Comparison of ENCODE assay signal across 9 cellular contexts in genomic region chr18:32770651-32771168, GRCh38. TPM values are rescaled to one million over a fixed set of nuclear protein-coding genes. Genes with fewer than 3 reads are reported as not detected.
DNase-seq lines count a peak whose midpoint lies in the region; ATAC-seq, FAIRE-seq and TF ChIP-seq lines count a peak whose summit lies in the region.
"Had no signal": no experiment of that assay in that cellular context is flagged by ENCODE, and none has a peak within 500 bp of the region (broad histone marks: within the 10 kb centered on the region; RNA-seq: fewer than 3 reads in every experiment).

No MANE protein-coding gene starts in this region.

- H2AFZ ChIP-seq in HepG2 (ENCODE audit: low read length) = no peak overlapping the region

- H3K27me3 Mint-ChIP-seq in activated naive CD8-positive, alpha-beta T cell treated with anti-CD3 and anti-CD28 coated beads for 36 hours = peaks cover 66% of the 10 kb centered on the region
- peaks cover 49% of the 10 kb centered on the region for H3K27me3 Mint-ChIP-seq in stimulated activated naive CD8-positive, alpha-beta T cell treated with anti-CD3 and anti-CD28 coated beads, Interleukin-15, Interleukin-2, amounts not matched to agents 100 ng/mL and 50 ng/mL, for 24 hours

- H3K36me3 ChIP-seq in HUES48 (ENCODE audit: control insufficient read depth, insufficient read depth, low read length) = no peaks in the 10 kb centered on the region
- H3K36me3 ChIP-seq in HepG2 (replicated peaks in 1 of 2; ENCODE audit: control insufficient read depth in 1 of 2, insufficient read depth in 2 of 2, low read length in 2 of 2) = no peaks in the 10 kb centered on the region

- POLR2A ChIA-PET in HepG2 (lab: Yijun Ruan, JAX) = interaction anchor here (0.8 to 7.7 kb wide), 5 partner anchors 9 to 39 kb away, joined by 3 to 136 read pairs (median 5); no protein-coding TSS in a partner anchor

- H3K4me2 ChIP-seq in HepG2 (ENCODE audit: low read depth, low read length) = peak overlapping the region; percentile 63

- H3K4me3 ChIP-seq in HUES48 (ENCODE audit: low read depth, low read length) (peak overlapping the region; percentile 62), HepG2 (replicated peaks in 1 of 3; ENCODE audit: insufficient read depth in 1 of 3, low read depth in 2 of 3, low read length in 3 of 3) (peak overlapping the region; percentile 88 to 93 (median 93))

- CTCF ChIA-PET in HepG2 (lab: Yijun Ruan, JAX; ENCODE audit: low intra/inter-chr PET ratio, low total read pairs) = no interaction called here

- no peak for DNase-seq in activated naive CD8-positive, alpha-beta T cell treated with anti-CD3 and anti-CD28 coated beads for 36 hours
- DNase-seq in HepG2 (ENCODE audit: low spot score) (no peak), iPS-NIHi7 (ENCODE audit: extremely low spot score) (no peak), G401 (ENCODE audit: low spot score) (no peak)

- in situ Hi-C loops in HepG2 (cut with HindIII; ENCODE audit: extremely low pct_ligation_motif_present, low pct_unique_long_range_greater_than_20kb) = no loop called here
- in situ Hi-C loops in G401 (cut with HindIII; ENCODE audit: low sequenced_read_pairs) = no loop called here

- TF ChIP-seq POLR2A in HepG2 (IDR thresholded peaks at IDR 0.05; ENCODE audit: insufficient read depth in 1 of 2, low read depth in 2 of 2, low read length in 2 of 2) = 0 out of 4 replicates have a peak, but pooled peaks of 1 of the 2 experiments have one; percentile 18

- H3K36me3 Mint-ChIP-seq in activated naive CD8-positive, alpha-beta T cell treated with anti-CD3 and anti-CD28 coated beads for 36 hours = no peaks in the 10 kb centered on the region
- no peaks in the 10 kb centered on the region for H3K36me3 Mint-ChIP-seq in stimulated activated naive CD8-positive, alpha-beta T cell treated with anti-CD3 and anti-CD28 coated beads, Interleukin-15, Interleukin-2, amounts not matched to agents 100 ng/mL and 50 ng/mL, for 24 hours (ENCODE audit: low read depth)

- H3K27ac ChIP-seq in HUES48 (ENCODE audit: low read depth, low read length) (peak overlapping the region; percentile 6), HepG2 (ENCODE audit: extremely low read length, insufficient read depth, low read length) (peak overlapping the region; percentile 93)
- H3K27ac ChIP-seq: epithelial cell of prostate had no signal

- intact Hi-C loops in HepG2 (cut with micrococcal nuclease; ENCODE audit: unreplicated experiment) = no loop called here

- TF ChIP-seq EP300 in HepG2 (IDR thresholded peaks at IDR 0.05; ENCODE audit: low read depth in 2 of 2, low read length in 2 of 2) = no peak
- TF ChIP-seq EP300 in HepG2 (CRISPR knock-in tag; IDR thresholded peaks at IDR 0.05; ENCODE audit: borderline replicate concordance) = no peak

- H3K9ac ChIP-seq in HUES48 (ENCODE audit: low read depth, low read length) (no peak overlapping the region), HepG2 (ENCODE audit: insufficient read depth, low read depth, low read length) (peak overlapping the region; percentile 93)

- FAIRE-seq in HepG2 (lab: Jason Lieb, UNC) = no peak

- ATAC-seq in HepG2 = peak; percentile 13
- ATAC-seq in GM19452 (IDR thresholded peaks at IDR 0.05; ENCODE audit: unreplicated experiment) = no peak
- ATAC-seq: activated CD4-positive, alpha-beta T cell treated with anti-CD3 and anti-CD28 coated beads for 36 hours had no signal

- no peak for TF ChIP-seq RAD21 in HepG2 (CRISPR knock-in tag; IDR thresholded peaks at IDR 0.05)

- H3K4me1 Mint-ChIP-seq in activated naive CD8-positive, alpha-beta T cell treated with anti-CD3 and anti-CD28 coated beads for 36 hours = peaks cover 5% of the 10 kb centered on the region
- peaks cover 4% of the 10 kb centered on the region for H3K4me1 Mint-ChIP-seq in stimulated activated naive CD8-positive, alpha-beta T cell treated with anti-CD3 and anti-CD28 coated beads, Interleukin-15, Interleukin-2, amounts not matched to agents 100 ng/mL and 50 ng/mL, for 24 hours (ENCODE audit: low read depth)

- H3K27me3 ChIP-seq in HUES48 (ENCODE audit: control insufficient read depth, insufficient read depth, low read length) (peaks cover 71% of the 10 kb centered on the region), HepG2 (ENCODE audit: control insufficient read depth in 1 of 2, insufficient read depth in 2 of 2, low read length in 2 of 2) (no peaks in the 10 kb centered on the region; a peak in 1 of 5 replicates)

- TF ChIP-seq CTCF in HepG2 (CRISPR knock-in tag; IDR thresholded peaks at IDR 0.05) = no peak

- BruUV-seq in HepG2 (replicated peaks; lab: Mats Ljungman, UMichigan) = TSS peak; percentile 48

- no peaks in the 10 kb centered on the region for H4K20me1 ChIP-seq in HepG2 (ENCODE audit: insufficient read depth, low read length)

- H3K9me3 ChIP-seq in HUES48 (ENCODE audit: control insufficient read depth, insufficient read depth, low read length) (no peaks in the 10 kb centered on the region), HepG2 (ENCODE audit: low read length) (no peaks in the 10 kb centered on the region)

- WGBS in HepG2 (ENCODE audit: low lambda C conversion rate) = 1% methylated on average over 23 of the region's 34 CpGs

- H3K4me1 ChIP-seq in HUES48 (ENCODE audit: control insufficient read depth, insufficient read depth, low read length) (peaks cover 36% of the 10 kb centered on the region), HepG2 (ENCODE audit: insufficient read depth, low read length) (peaks cover 31% of the 10 kb centered on the region)

- no peak overlapping the region for H3K27ac Mint-ChIP-seq in activated naive CD8-positive, alpha-beta T cell treated with anti-CD3 and anti-CD28 coated beads for 36 hours
- no peak overlapping the region for H3K27ac Mint-ChIP-seq in stimulated activated naive CD8-positive, alpha-beta T cell treated with anti-CD3 and anti-CD28 coated beads, Interleukin-15, Interleukin-2, amounts not matched to agents 100 ng/mL and 50 ng/mL, for 24 hours
- H3K27ac Mint-ChIP-seq: activated CD4-positive, alpha-beta T cell treated with anti-CD3 and anti-CD28 coated beads for 36 hours had no signal

- H3K9me3 Mint-ChIP-seq in activated naive CD8-positive, alpha-beta T cell treated with anti-CD3 and anti-CD28 coated beads for 36 hours = no peaks in the 10 kb centered on the region
- no peaks in the 10 kb centered on the region for H3K9me3 Mint-ChIP-seq in stimulated activated naive CD8-positive, alpha-beta T cell treated with anti-CD3 and anti-CD28 coated beads, Interleukin-15, Interleukin-2, amounts not matched to agents 100 ng/mL and 50 ng/mL, for 24 hours

- H3K4me3 Mint-ChIP-seq in activated naive CD8-positive, alpha-beta T cell treated with anti-CD3 and anti-CD28 coated beads for 36 hours = peak overlapping the region; percentile 47
- peak overlapping the region; percentile 58 for H3K4me3 Mint-ChIP-seq in stimulated activated naive CD8-positive, alpha-beta T cell treated with anti-CD3 and anti-CD28 coated beads, Interleukin-15, Interleukin-2, amounts not matched to agents 100 ng/mL and 50 ng/mL, for 24 hours
- H3K4me3 Mint-ChIP-seq: activated CD4-positive, alpha-beta T cell treated with anti-CD3 and anti-CD28 coated beads for 36 hours had no signal

- peaks cover 59% of the 10 kb centered on the region for H3K79me2 ChIP-seq in HepG2 (ENCODE audit: insufficient read depth, low read length)

TF ChIP-seq in HepG2, 621 proteins besides CTCF, POLR2A, EP300 and RAD21 (continues in another document):
- TF ChIP-seq HNF4G (IDR thresholded peaks at IDR 0.05; ENCODE audit: borderline replicate concordance, low read depth, low read length) (0 out of 2 replicates have a peak, but pooled peaks have one; percentile 2), HNF4G (CRISPR knock-in tag; IDR thresholded peaks at IDR 0.05; ENCODE audit: borderline replicate concordance, low read depth) (no peak), TFE3 (CRISPR knock-in tag; IDR thresholded peaks at IDR 0.05) (no peak), HNRNPL (IDR thresholded peaks at IDR 0.05; ENCODE audit: low read depth, low read length) (peak; percentile 75; the same call in 1 of the 2 replicates)

RNA-seq across cellular contexts. Expression of gene KLHL14, which starts 2.1 kb away (rescaled TPM):
- total RNA-seq in activated naive CD8-positive, alpha-beta T cell treated with anti-CD3 and anti-CD28 coated beads for 36 hours = under 1 TPM; 0.19 to 0.20 TPM
- total RNA-seq in HepG2 (2016; rRNA removed; fragmentation: Illumina TruSeq; extraction: Trizol) = 41.8 and 55.3 TPM in 2 replicates
- 4.2 and 4.5 TPM in 2 replicates for total RNA-seq in HepG2 (2016; cell fraction: cytosol; rRNA removed; fragmentation: Illumina TruSeq; extraction: Trizol; ENCODE audit: low read depth)
- total RNA-seq in HepG2 (2016; cell fraction: insoluble cytoplasmic fraction; rRNA removed; fragmentation: Illumina TruSeq; extraction: Trizol) = 41.6 and 49.3 TPM in 2 replicates
- 16.6 and 19.2 TPM in 2 replicates for total RNA-seq in HepG2 (2016; cell fraction: membrane; rRNA removed; fragmentation: Illumina TruSeq; extraction: Trizol)
- total RNA-seq in HepG2 (2016; cell fraction: nucleus; rRNA removed; fragmentation: Illumina TruSeq; extraction: Trizol) = 59.9 and 65.4 TPM in 2 replicates
- polyA plus RNA-seq in HepG2 (2011; rRNA removed) = 14.5 and 16.0 TPM in 2 replicates
- polyA plus RNA-seq in HepG2 (2011; cell fraction: cytosol; rRNA removed) = 8.1 and 12.2 TPM in 2 replicates
- polyA plus RNA-seq in HepG2 (2011; cell fraction: nucleus; rRNA removed) = 25.8 and 30.8 TPM in 2 replicates
- 19.2 and 24.1 TPM in 2 replicates for polyA plus RNA-seq in HepG2 (2012)
- polyA plus RNA-seq in HepG2 (2016; cell fraction: cytosol; fragmentation: Illumina TruSeq; extraction: Trizol; ENCODE audit: low read depth) = 1.3 and 1.6 TPM in 2 replicates
- 42.4 and 43.4 TPM in 2 replicates for polyA plus RNA-seq in HepG2 (2016; cell fraction: insoluble cytoplasmic fraction; fragmentation: Illumina TruSeq; extraction: Trizol; ENCODE audit: low read depth)
- polyA plus RNA-seq in HepG2 (2016; cell fraction: membrane; fragmentation: Illumina TruSeq; extraction: Trizol; ENCODE audit: low read depth) = 5.6 and 6.2 TPM in 2 replicates
- 60.0 and 63.2 TPM in 2 replicates for polyA plus RNA-seq in HepG2 (2016; cell fraction: nucleus; fragmentation: Illumina TruSeq; extraction: Trizol; ENCODE audit: insufficient read depth, low read depth)
- polyA minus RNA-seq in HepG2 (2011; rRNA and poly(A)+ RNA removed; ENCODE audit: low replicate concordance) = 122 TPM in 1 of 2 replicates, not detected in the other
- 19.7 and 21.2 TPM in 2 replicates for polyA minus RNA-seq in HepG2 (2011; cell fraction: cytosol; rRNA and poly(A)+ RNA removed)
- polyA minus RNA-seq in HepG2 (2011; cell fraction: nucleus; rRNA and poly(A)+ RNA removed) = 72.0 and 78.8 TPM in 2 replicates
- not detected in 2 replicates for total RNA-seq in G401 (2014; rRNA removed; shearing (Covaris generic))
- total RNA-seq: activated CD4-positive, alpha-beta T cell treated with anti-CD3 and anti-CD28 coated beads for 36 hours had no signal
